27 cellular contexts compared by ENCODE assay signal in genomic region chr16:2246301-2246885, GRCh38. TPM values are rescaled to one million over a fixed set of nuclear protein-coding genes. Genes with fewer than 3 reads are reported as not detected.
"Had no signal": no experiment of that assay in that cellular context is flagged by ENCODE, and none has a peak within 500 bp of the region (broad histone marks: within the 10 kb centered on the region; RNA-seq: fewer than 3 reads in every experiment).

No MANE protein-coding gene starts in this region.

- H3K27me3 Mint-ChIP-seq: activated CD4-positive, alpha-beta memory T cell treated with anti-CD3 and anti-CD28 coated beads for 36 hours; activated CD4-positive, alpha-beta T cell treated with anti-CD3 and anti-CD28 coated beads, Interleukin-2, amount 10 ng/mL, durations not matched to agents 24 days and 14 days; activated naive CD8-positive, alpha-beta T cell treated with anti-CD3 and anti-CD28 coated beads, Interleukin-2, amount 10 ng/mL, durations not matched to agents 7 days and 5 days; effector memory CD8-positive, alpha-beta T cell; naive thymus-derived CD4-positive, alpha-beta T cell; stimulated activated naive CD8-positive, alpha-beta T cell treated with anti-CD3 and anti-CD28 coated beads, Interleukin-15, Interleukin-2, amounts not matched to agents 100 ng/mL and 50 ng/mL, for 24 hours; T-helper 17 cell had no signal

- H2AFZ ChIP-seq: hepatocyte had no signal

- ATAC-seq: effector memory CD8-positive, alpha-beta T cell; gastroesophageal sphincter; left colon; naive thymus-derived CD4-positive, alpha-beta T cell; stimulated activated effector memory CD8-positive, alpha-beta T cell treated with anti-CD3 and anti-CD28 coated beads, Interleukin-12 subunit alpha, Interleukin-12 subunit beta, amount 100 ng/mL, for 72 hours; T-helper 17 cell; upper lobe of right lung had no signal

- H3K27ac ChIP-seq: ascending aorta, gastroesophageal sphincter, hepatocyte, sigmoid colon, upper lobe of right lung had no signal

- H3K4me3 Mint-ChIP-seq: activated CD4-positive, alpha-beta memory T cell treated with anti-CD3 and anti-CD28 coated beads for 36 hours; activated CD4-positive, alpha-beta T cell treated with anti-CD3 and anti-CD28 coated beads, Interleukin-2, amount 10 ng/mL, durations not matched to agents 24 days and 14 days; activated naive CD4-positive, alpha-beta T cell treated with anti-CD3 and anti-CD28 coated beads for 36 hours; activated naive CD8-positive, alpha-beta T cell treated with anti-CD3 and anti-CD28 coated beads, Interleukin-2, amount 10 ng/mL, durations not matched to agents 7 days and 5 days; activated T-helper 1 cell treated with anti-CD3 and anti-CD28 coated beads, Interleukin-12 subunit alpha, Interleukin-12 subunit beta, Interleukin-2, Interleukin-4 antibody, amounts not matched to agents 30 ng/mL and 10 ng/mL and 1 ng/mL, durations not matched to agents 14 hours and 24 hours and 36 hours; brain; effector memory CD8-positive, alpha-beta T cell; mesothelial cell of epicardium; naive thymus-derived CD4-positive, alpha-beta T cell; stimulated activated effector memory CD8-positive, alpha-beta T cell treated with anti-CD3 and anti-CD28 coated beads, Interleukin-12 subunit alpha, Interleukin-12 subunit beta, amount 100 ng/mL, for 72 hours; stimulated activated naive CD8-positive, alpha-beta T cell treated with anti-CD3 and anti-CD28 coated beads, Interleukin-15, Interleukin-2, amounts not matched to agents 100 ng/mL and 50 ng/mL, for 24 hours; T-helper 17 cell had no signal

- DNase-seq: activated CD4-positive, alpha-beta memory T cell treated with anti-CD3 and anti-CD28 coated beads for 36 hours; activated CD4-positive, alpha-beta T cell treated with anti-CD3 and anti-CD28 coated beads, Interleukin-2, amount 10 ng/mL, durations not matched to agents 24 days and 14 days; activated CD4-positive, CD25-positive, alpha-beta regulatory T cell treated with anti-CD3 and anti-CD28 coated beads, Interleukin-2, amount 50 U/mL, for 72 hours; activated CD8-positive, alpha-beta memory T cell treated with anti-CD3 and anti-CD28 coated beads, Interleukin-2, amount 50 U/mL, for 4 hours; activated effector memory CD4-positive, alpha-beta T cell treated with anti-CD3 and anti-CD28 coated beads, Interleukin-2, amount 50 U/mL, for 16 hours; activated naive CD4-positive, alpha-beta T cell treated with anti-CD3 and anti-CD28 coated beads for 36 hours; activated naive CD8-positive, alpha-beta T cell treated with anti-CD3 and anti-CD28 coated beads, Interleukin-2, amount 10 ng/mL, durations not matched to agents 7 days and 5 days; activated T-cell treated with anti-CD3 and anti-CD28 coated beads, Interleukin-2, amount 50 U/mL, for 1 hour; caudate nucleus; cortex of kidney; effector memory CD8-positive, alpha-beta T cell; left colon; naive thymus-derived CD4-positive, alpha-beta T cell; sigmoid colon; small intestine; stimulated activated CD4-positive, alpha-beta T cell treated with anti-CD3 and anti-CD28 coated beads, Interleukin-4, amount 100 ng/mL, for 24 hours; T-helper 17 cell; T1000; upper lobe of right lung had no signal

- H3K4me1 Mint-ChIP-seq: stimulated activated effector memory CD8-positive, alpha-beta T cell treated with anti-CD3 and anti-CD28 coated beads, Interleukin-12 subunit alpha, Interleukin-12 subunit beta, amount 100 ng/mL, for 72 hours had no signal

- H3K27ac Mint-ChIP-seq: activated CD4-positive, alpha-beta memory T cell treated with anti-CD3 and anti-CD28 coated beads for 36 hours; activated CD4-positive, alpha-beta T cell treated with anti-CD3 and anti-CD28 coated beads, Interleukin-2, amount 10 ng/mL, durations not matched to agents 24 days and 14 days; activated naive CD4-positive, alpha-beta T cell treated with anti-CD3 and anti-CD28 coated beads for 36 hours; activated naive CD8-positive, alpha-beta T cell treated with anti-CD3 and anti-CD28 coated beads, Interleukin-2, amount 10 ng/mL, durations not matched to agents 7 days and 5 days; activated T-helper 1 cell treated with anti-CD3 and anti-CD28 coated beads, Interleukin-12 subunit alpha, Interleukin-12 subunit beta, Interleukin-2, Interleukin-4 antibody, amounts not matched to agents 30 ng/mL and 10 ng/mL and 1 ng/mL, durations not matched to agents 14 hours and 24 hours and 36 hours; brain; effector memory CD8-positive, alpha-beta T cell; mesothelial cell of epicardium; naive thymus-derived CD4-positive, alpha-beta T cell; stimulated activated effector memory CD8-positive, alpha-beta T cell treated with anti-CD3 and anti-CD28 coated beads, Interleukin-12 subunit alpha, Interleukin-12 subunit beta, amount 100 ng/mL, for 72 hours; stimulated activated naive CD8-positive, alpha-beta T cell treated with anti-CD3 and anti-CD28 coated beads, Interleukin-15, Interleukin-2, amounts not matched to agents 100 ng/mL and 50 ng/mL, for 24 hours; T-helper 17 cell had no signal

- H3K27me3 ChIP-seq: ascending aorta, gastroesophageal sphincter, hepatocyte, sigmoid colon, upper lobe of right lung had no signal

- H3K9me3 ChIP-seq: ascending aorta, gastroesophageal sphincter, sigmoid colon, upper lobe of right lung had no signal

- H3K9me3 Mint-ChIP-seq: activated CD4-positive, alpha-beta memory T cell treated with anti-CD3 and anti-CD28 coated beads for 36 hours; activated CD4-positive, alpha-beta T cell treated with anti-CD3 and anti-CD28 coated beads, Interleukin-2, amount 10 ng/mL, durations not matched to agents 24 days and 14 days; activated naive CD4-positive, alpha-beta T cell treated with anti-CD3 and anti-CD28 coated beads for 36 hours; activated naive CD8-positive, alpha-beta T cell treated with anti-CD3 and anti-CD28 coated beads, Interleukin-2, amount 10 ng/mL, durations not matched to agents 7 days and 5 days; activated T-helper 1 cell treated with anti-CD3 and anti-CD28 coated beads, Interleukin-12 subunit alpha, Interleukin-12 subunit beta, Interleukin-2, Interleukin-4 antibody, amounts not matched to agents 30 ng/mL and 10 ng/mL and 1 ng/mL, durations not matched to agents 14 hours and 24 hours and 36 hours; brain; effector memory CD8-positive, alpha-beta T cell; mesothelial cell of epicardium; naive thymus-derived CD4-positive, alpha-beta T cell; stimulated activated effector memory CD8-positive, alpha-beta T cell treated with anti-CD3 and anti-CD28 coated beads, Interleukin-12 subunit alpha, Interleukin-12 subunit beta, amount 100 ng/mL, for 72 hours; stimulated activated naive CD8-positive, alpha-beta T cell treated with anti-CD3 and anti-CD28 coated beads, Interleukin-15, Interleukin-2, amounts not matched to agents 100 ng/mL and 50 ng/mL, for 24 hours had no signal

- H3K4me3 ChIP-seq: ascending aorta, gastroesophageal sphincter, hepatocyte, sigmoid colon, upper lobe of right lung had no signal

- H3K4me2 ChIP-seq: hepatocyte had no signal

- H3K36me3 Mint-ChIP-seq: activated naive CD8-positive, alpha-beta T cell treated with anti-CD3 and anti-CD28 coated beads, Interleukin-2, amount 10 ng/mL, durations not matched to agents 7 days and 5 days had no signal

RNA-seq across cellular contexts. Expression of gene DNASE1L2, which starts 10.1 kb away (rescaled TPM):
- total RNA-seq: ascending aorta had no signal
- polyA plus RNA-seq: naive thymus-derived CD4-positive, alpha-beta T cell had no signal
